ENCODE assay signal across 11 cellular contexts in the genomic region with DNA sequence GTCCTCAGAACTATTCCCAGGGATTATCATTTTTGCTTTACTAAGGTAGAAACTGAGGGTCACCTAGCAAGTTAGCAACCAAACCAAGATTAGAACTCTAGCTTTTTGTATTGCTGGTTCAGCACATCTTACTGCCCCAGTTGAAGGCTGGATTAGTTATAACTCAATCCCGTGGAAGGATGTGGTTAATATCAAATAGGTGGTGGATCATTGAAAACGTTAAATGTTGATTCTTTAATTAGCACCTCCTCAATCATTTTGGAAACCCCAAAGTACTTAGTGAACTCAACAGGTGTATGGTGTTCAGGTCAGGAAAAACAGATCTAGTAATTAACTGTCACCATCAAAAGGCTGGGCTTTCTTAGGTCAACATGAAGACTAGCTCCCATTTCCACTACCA.
DNase-seq lines count a peak whose midpoint lies in the region; ATAC-seq and TF ChIP-seq lines count a peak whose summit lies in the region.
"Had no signal": no experiment of that assay in that cellular context is flagged by ENCODE, and none has a peak within 500 bp of the region (broad histone marks: within the 10 kb centered on the region; RNA-seq: fewer than 3 reads in every experiment).

No MANE protein-coding gene starts in this region.

- H3K4me1 Mint-ChIP-seq in activated naive CD8-positive, alpha-beta T cell treated with anti-CD3 and anti-CD28 coated beads for 36 hours = peaks cover 59% of the 10 kb centered on the region
- peaks cover 59 to 91% of the 10 kb centered on the region in 2 donors for H3K4me1 Mint-ChIP-seq in natural killer cell

- peaks cover 82% of the 10 kb centered on the region for H3K36me3 ChIP-seq in GM23248 (ENCODE audit: low read depth)

- WGBS in GM23248 (ENCODE audit: low coverage in 1 of 2, low lambda C conversion rate in 2 of 2, missing lambda C conversion rate in 2 of 2), 2 experiments = 58 to 60% methylated on average over 2 of the region's 2 CpGs

- H3K4me3 ChIP-seq in AG04450 (ENCODE audit: low read depth, low read length) (peak overlapping the region; percentile 94), GM23248 (peak overlapping the region; percentile 94)

- H3K4me2 ChIP-seq in GM23248 (ENCODE audit: unreplicated experiment) = peak overlapping the region; percentile 87

- H3K9me3 Mint-ChIP-seq in activated naive CD8-positive, alpha-beta T cell treated with anti-CD3 and anti-CD28 coated beads for 36 hours = no peaks in the 10 kb centered on the region
- no peaks in the 10 kb centered on the region for H3K9me3 Mint-ChIP-seq in natural killer cell

- H3K4me1 ChIP-seq in GM23248 (ENCODE audit: insufficient read depth) = peaks cover 77% of the 10 kb centered on the region

- H3F3A ChIP-seq in GM23248 (ENCODE audit: insufficient read depth) = peaks cover 79% of the 10 kb centered on the region

- peak overlapping the region; percentile 14 for H3K4me3 Mint-ChIP-seq in activated naive CD8-positive, alpha-beta T cell treated with anti-CD3 and anti-CD28 coated beads for 36 hours
- H3K4me3 Mint-ChIP-seq in natural killer cell = peak overlapping the region; percentile 57

- no peak for DNase-seq in AG04450 (ENCODE audit: low read depth, low spot score)
- no peak for DNase-seq in GM23248
- no peak for DNase-seq in activated naive CD8-positive, alpha-beta T cell treated with anti-CD3 and anti-CD28 coated beads for 36 hours
- no peak for DNase-seq in natural killer cell
- DNase-seq in middle frontal gyrus (ENCODE audit: extremely low spot score, low spot score) = no peak
- DNase-seq in C1 segment of cervical spinal cord (lab: John Stamatoyannopoulos, UW) = no peak
- DNase-seq: DMS53, erythroblast, substantia nigra had no signal

- peaks cover 6% of the 10 kb centered on the region; the same call in 1 of the 2 replicates for H4K20me1 ChIP-seq in GM23248 (ENCODE audit: insufficient read depth)

- peaks cover 97% of the 10 kb centered on the region for H3K79me2 ChIP-seq in GM23248 (ENCODE audit: insufficient read depth)

- H3K27ac Mint-ChIP-seq in activated naive CD8-positive, alpha-beta T cell treated with anti-CD3 and anti-CD28 coated beads for 36 hours = peak overlapping the region; percentile 87
- peak overlapping the region; percentile 78 to 89 for H3K27ac Mint-ChIP-seq in natural killer cell

- intact Hi-C loops in natural killer cell (cut with micrococcal nuclease) = no loop called here

- H3K9ac ChIP-seq in GM23248 = no peak overlapping the region

- POLR2A ChIA-PET in AG04450 (lab: Yijun Ruan, JAX) = interaction anchor here (0.6 to 3.1 kb wide), 4 partner anchors 10 to 46 kb away, joined by 3 to 10 read pairs (median 4); no protein-coding TSS in a partner anchor

- no peaks in the 10 kb centered on the region for H3K9me3 ChIP-seq in AG04450 (ENCODE audit: control insufficient read depth, insufficient read depth, low read length)
- no peaks in the 10 kb centered on the region for H3K9me3 ChIP-seq in GM23248 (ENCODE audit: low read depth)

- H3K36me3 Mint-ChIP-seq in activated naive CD8-positive, alpha-beta T cell treated with anti-CD3 and anti-CD28 coated beads for 36 hours = peaks cover 85% of the 10 kb centered on the region
- peaks cover 24% of the 10 kb centered on the region for H3K36me3 Mint-ChIP-seq in natural killer cell

- H2AFZ ChIP-seq in GM23248 = no peak overlapping the region

- H3K27ac ChIP-seq in AG04450 (ENCODE audit: low read depth, low read length) = no peak overlapping the region
- no peak overlapping the region for H3K27ac ChIP-seq in GM23248

- no peaks in the 10 kb centered on the region for H3K27me3 ChIP-seq in AG04450 (ENCODE audit: control insufficient read depth, insufficient read depth, low read length)
- no peaks in the 10 kb centered on the region for H3K27me3 ChIP-seq in GM23248 (replicated peaks; ENCODE audit: insufficient read depth)

- CTCF ChIA-PET in AG04450 (lab: Charles Lee) = interaction anchor here (0.9 to 2.4 kb wide), 4 partner anchors 15 to 210 kb away, joined by 3 to 10 read pairs (median 6); no protein-coding TSS in a partner anchor

- no peaks in the 10 kb centered on the region for H3K9me2 ChIP-seq in GM23248 (ENCODE audit: insufficient read depth)

- in situ Hi-C loops in GM23248 (cut with MboI) = no loop called here

- H3K27me3 Mint-ChIP-seq in activated naive CD8-positive, alpha-beta T cell treated with anti-CD3 and anti-CD28 coated beads for 36 hours = no peaks in the 10 kb centered on the region
- no peaks in the 10 kb centered on the region for H3K27me3 Mint-ChIP-seq in natural killer cell (ENCODE audit: low read depth in 2 of 2)

- ATAC-seq in natural killer cell (no peak), GM18517 (IDR thresholded peaks at IDR 0.05; ENCODE audit: unreplicated experiment) (no peak), GM19455 (IDR thresholded peaks at IDR 0.05; ENCODE audit: unreplicated experiment) (no peak)

- TF ChIP-seq CTCF in AG04450 (IDR thresholded peaks at IDR 0.05; ENCODE audit: low read depth, low read length) (no peak), natural killer cell (IDR thresholded peaks at IDR 0.05) (no peak)
